17 cellular contexts compared by ENCODE assay signal in genomic region chr3:128590948-128591347, GRCh38. TPM values are rescaled to one million over a fixed set of nuclear protein-coding genes. Genes with fewer than 3 reads are reported as not detected.
A peak's percentile ranks its signal among the peaks of the same experiment; 100 is the strongest.
DNase-seq lines count a peak whose midpoint lies in the region; ATAC-seq and TF ChIP-seq lines count a peak whose summit lies in the region.
"Had no signal": no experiment of that assay in that cellular context is flagged by ENCODE, and none has a peak within 500 bp of the region (broad histone marks: within the 10 kb centered on the region; RNA-seq: fewer than 3 reads in every experiment).

No MANE protein-coding gene starts in this region.

- no peak overlapping the region for H4K8ac ChIP-seq in H9 (replicated peaks; ENCODE audit: insufficient read length, low read depth, low read length)

- no peak overlapping the region for H4K5ac ChIP-seq in H9 (ENCODE audit: insufficient read length, low read depth, low read length)

- H3K9ac ChIP-seq in H9 (ENCODE audit: extremely low read depth, insufficient read length, low read length) (no peak overlapping the region), OCI-LY1 (ENCODE audit: low read length) (no peak overlapping the region)

- TF ChIP-seq CTCF in CD14-positive monocyte (IDR thresholded peaks at IDR 0.05) (no peak), H9 (conservative IDR thresholded peaks at IDR 0.05) (peak; percentile 71), OCI-LY1 (IDR thresholded peaks at IDR 0.05; ENCODE audit: low read length) (peak; percentile 42; the same call in 1 of the 2 replicates), chondrocyte (IDR thresholded peaks at IDR 0.05) (no peak), osteocyte (IDR thresholded peaks at IDR 0.05) (no peak)

- H3K4me3 Mint-ChIP-seq in CD14-positive monocyte, result no peak overlapping the region
- H3K4me3 Mint-ChIP-seq in H9, result no peak overlapping the region
- H3K4me3 Mint-ChIP-seq in chondrocyte (ENCODE audit: unreplicated experiment), result no peak overlapping the region
- no peak overlapping the region for H3K4me3 Mint-ChIP-seq in osteocyte (ENCODE audit: unreplicated experiment)
- H3K4me3 Mint-ChIP-seq: B cell, brain, mesothelial cell of epicardium had no signal

- H3K14ac ChIP-seq in H9 (ENCODE audit: insufficient read depth, low read length), result no peak overlapping the region

- WGBS in H9 (ENCODE audit: extremely low coverage, insufficient read length, low lambda C conversion rate), result no CpG with 5 or more reads among the region's 8 CpGs

- ATAC-seq in HG03571 (IDR thresholded peaks at IDR 0.05; ENCODE audit: unreplicated experiment), result no peak

- no peaks in the 10 kb centered on the region for H3K79me1 ChIP-seq in H9 (ENCODE audit: insufficient read depth, low read depth, low read length, poor library complexity, severe bottlenecking)

- H2BK120ac ChIP-seq in H9 (ENCODE audit: low read depth, low read length, poor library complexity, severe bottlenecking), result no peak overlapping the region

- H4K91ac ChIP-seq in H9 (ENCODE audit: insufficient read length, low read depth, low read length), result no peak overlapping the region

- H2BK15ac ChIP-seq in H9 (ENCODE audit: low read depth, low read length), result no peak overlapping the region

- H3K36me3 ChIP-seq in OCI-LY1 (ENCODE audit: insufficient read depth, low read length), result no peaks in the 10 kb centered on the region

- H4K20me1 ChIP-seq in H9 (ENCODE audit: control insufficient read depth, insufficient read depth, insufficient read length) (no peaks in the 10 kb centered on the region), OCI-LY1 (ENCODE audit: insufficient read depth, low read length) (no peaks in the 10 kb centered on the region)

- H3K56ac ChIP-seq in H9 (ENCODE audit: insufficient read length, low read depth, low read length), result no peak overlapping the region

- H3F3A ChIP-seq in OCI-LY1 (ENCODE audit: insufficient read depth, low read length), result no peaks in the 10 kb centered on the region

- H3K79me2 ChIP-seq in H9 (ENCODE audit: insufficient read depth, low read length), result no peaks in the 10 kb centered on the region
- H3K79me2 ChIP-seq in OCI-LY1 (ENCODE audit: insufficient read depth, low read length), result no peaks in the 10 kb centered on the region

- H3K18ac ChIP-seq in H9 (ENCODE audit: insufficient read length, low read depth, low read length), result no peak overlapping the region

- no peaks in the 10 kb centered on the region for H3K9me3 ChIP-seq in H9 (ENCODE audit: control insufficient read depth, low read depth, low read length)
- H3K9me3 ChIP-seq in OCI-LY1 (ENCODE audit: low read length), result no peaks in the 10 kb centered on the region

- H3K4me1 ChIP-seq in H9 (ENCODE audit: insufficient read depth, low read length) (no peaks in the 10 kb centered on the region), OCI-LY1 (ENCODE audit: insufficient read depth, low read length, severe bottlenecking) (peaks cover 8% of the 10 kb centered on the region)

- intact Hi-C loops in CD14-positive monocyte (cut with micrococcal nuclease), result no loop called here

- H3K36me3 Mint-ChIP-seq in CD14-positive monocyte (peaks cover 0 to 5% of the 10 kb centered on the region in 2 donors), H9 (ENCODE audit: insufficient read depth in 1 of 3, low read depth in 3 of 3) (no peaks in the 10 kb centered on the region), chondrocyte (ENCODE audit: low read depth) (no peaks in the 10 kb centered on the region), osteocyte (ENCODE audit: unreplicated experiment) (no peaks in the 10 kb centered on the region)

- no peak overlapping the region for H2AFZ ChIP-seq in H9 (ENCODE audit: low read length)
- H2AFZ ChIP-seq in OCI-LY1 (ENCODE audit: low read length), result no peak overlapping the region

- H2BK20ac ChIP-seq in H9 (ENCODE audit: low read depth, low read length, poor library complexity, severe bottlenecking), result no peak overlapping the region

- H3K4me2 ChIP-seq in H9 (ENCODE audit: insufficient read depth, insufficient read length, low read length), result no peak overlapping the region
- H3K4me2 ChIP-seq in OCI-LY1 (ENCODE audit: low read length), result no peak overlapping the region

- no peak overlapping the region for H2BK5ac ChIP-seq in H9 (ENCODE audit: insufficient read length, low read length)

- H3K27ac ChIP-seq in H9 (ENCODE audit: insufficient read length, low read depth, low read length) (no peak overlapping the region), OCI-LY1 (ENCODE audit: low read depth, low read length, poor library complexity, severe bottlenecking) (no peak overlapping the region)
- H3K27ac ChIP-seq: epithelial cell of prostate had no signal

- H3K9me2 ChIP-seq in OCI-LY1 (ENCODE audit: low read depth, low read length), result no peaks in the 10 kb centered on the region

- H3K4me1 Mint-ChIP-seq in CD14-positive monocyte, result peaks cover 66% of the 10 kb centered on the region
- peaks cover 4 to 8% of the 10 kb centered on the region in 2 experiments; a peak in 1 of 4 replicates for H3K4me1 Mint-ChIP-seq in H9
- H3K4me1 Mint-ChIP-seq in chondrocyte (ENCODE audit: low read depth), result no peaks in the 10 kb centered on the region
- no peaks in the 10 kb centered on the region for H3K4me1 Mint-ChIP-seq in osteocyte (ENCODE audit: unreplicated experiment)
- H3K4me1 Mint-ChIP-seq: B cell, mesothelial cell of epicardium had no signal

- H3K4me3 ChIP-seq in OCI-LY1 (ENCODE audit: low read depth, low read length, poor library complexity, severe bottlenecking), result no peak overlapping the region

- peak overlapping the region; percentile 84 to 97 (median 94) for H3K27ac Mint-ChIP-seq in CD14-positive monocyte
- H3K27ac Mint-ChIP-seq in H9, result no peak overlapping the region
- no peak overlapping the region for H3K27ac Mint-ChIP-seq in chondrocyte (ENCODE audit: unreplicated experiment)
- no peak overlapping the region for H3K27ac Mint-ChIP-seq in osteocyte (ENCODE audit: unreplicated experiment)
- H3K27ac Mint-ChIP-seq: B cell, mesothelial cell of epicardium, progenitor cell of endocrine pancreas had no signal

- DNase-seq in CD14-positive monocyte (ENCODE audit: low spot score) (no peak), H9 (peak; percentile 88), iPS-NIHi11 (ENCODE audit: low spot score) (peak; percentile 75), chondrocyte (ENCODE audit: low spot score) (no peak), osteocyte (ENCODE audit: extremely low spot score, unreplicated experiment) (no peak), NCI-H526 treated with DMSO at 0.1 percent for 48 hours (lab: John Stamatoyannopoulos, UW) (no peak)
- DNase-seq: activated CD4-positive, alpha-beta T cell treated with anti-CD3 and anti-CD28 coated beads, Interleukin-2, amount 50 U/mL, for 1 hour; NCI-H1417; stimulated activated CD4-positive, alpha-beta T cell treated with anti-CD3 and anti-CD28 coated beads, Interleukin-1b, Interleukin-23, amount 100 ng/mL, for 48 hours; SW 1271 had no signal

- H3K9me3 Mint-ChIP-seq in CD14-positive monocyte, result peaks cover 4 to 9% (median 5%) of the 10 kb centered on the region in 7 donors
- H3K9me3 Mint-ChIP-seq in H9, result peaks cover 0 to 4% of the 10 kb centered on the region in 2 experiments; a peak in 1 of 5 replicates
- H3K9me3 Mint-ChIP-seq in chondrocyte (ENCODE audit: low read depth), result peaks cover 5% of the 10 kb centered on the region
- H3K9me3 Mint-ChIP-seq in osteocyte (ENCODE audit: unreplicated experiment), result peaks cover 5% of the 10 kb centered on the region

- no peak overlapping the region for H3K4ac ChIP-seq in H9 (ENCODE audit: low read depth, low read length)

- no peak overlapping the region for H2BK12ac ChIP-seq in H9 (ENCODE audit: insufficient read length, low read depth, low read length)

- no peak overlapping the region for H2AK5ac ChIP-seq in H9 (ENCODE audit: insufficient read length, low read length)

- H3K27me3 ChIP-seq in H9 (ENCODE audit: insufficient read depth, low read length) (no peaks in the 10 kb centered on the region), OCI-LY1 (ENCODE audit: insufficient read depth, low read length) (peaks cover 7% of the 10 kb centered on the region; the same call in 1 of the 2 replicates)

- H3T11ph ChIP-seq in H9 (ENCODE audit: low read length), result no peak overlapping the region

- no peaks in the 10 kb centered on the region for H3K27me3 Mint-ChIP-seq in CD14-positive monocyte (ENCODE audit: low read depth in 3 of 3)
- H3K27me3 Mint-ChIP-seq in H9 (ENCODE audit: low read depth), result peaks cover 3% of the 10 kb centered on the region; the same call in 1 of the 2 replicates
- H3K27me3 Mint-ChIP-seq in chondrocyte (ENCODE audit: low read depth), result no peaks in the 10 kb centered on the region
- H3K27me3 Mint-ChIP-seq in osteocyte (ENCODE audit: unreplicated experiment), result peaks cover 5% of the 10 kb centered on the region
- H3K27me3 Mint-ChIP-seq: B cell had no signal

- no peak overlapping the region for H3K23ac ChIP-seq in H9 (ENCODE audit: insufficient read length, low read depth, low read length)

- H3K23me2 ChIP-seq in H9 (ENCODE audit: insufficient read length, low read depth, low read length, poor library complexity, severe bottlenecking), result no peaks in the 10 kb centered on the region

RNA-seq across cellular contexts. Expression of gene RPN1, which starts 59.7 kb away (rescaled TPM):
- polyA plus RNA-seq in CD14-positive monocyte, result 100 to 1,000 TPM; 354 to 375 TPM
- total RNA-seq in H9 (2021) (170 and 174 TPM in 2 replicates), chondrocyte (209 to 293 TPM (median 213 TPM) in 3 replicates), osteocyte (207 and 228 TPM in 2 replicates)

Comparison
In these comparisons a context has a peak if more than half of its experiments do, and no peak if none do; other contexts are left out.
1. DNase-seq: peak in H9 (single experiment) and iPS-NIHi11 (single experiment); none in CD14-positive monocyte (single experiment), chondrocyte (single experiment), osteocyte (single experiment) and NCI-H526 treated with DMSO at 0.1 percent for 48 hours (single experiment).
2. H3K27ac Mint-ChIP-seq: peak in CD14-positive monocyte (7 of 7); none in H9 (0 of 3), chondrocyte (single experiment) and osteocyte (single experiment).
3. CTCF ChIP-seq: peak in H9 (single experiment) and OCI-LY1 (single experiment); none in CD14-positive monocyte (single experiment), chondrocyte (single experiment) and osteocyte (single experiment).